Comparison of ENCODE assay signal across 15 cellular contexts in genomic region chr3:100360757-100361496, GRCh38. TPM values are rescaled to one million over a fixed set of nuclear protein-coding genes. Genes with fewer than 3 reads are reported as not detected.
DNase-seq lines count a peak whose midpoint lies in the region; ATAC-seq and TF ChIP-seq lines count a peak whose summit lies in the region.
"Had no signal": no experiment of that assay in that cellular context is flagged by ENCODE, and none has a peak within 500 bp of the region (broad histone marks: within the 10 kb centered on the region; RNA-seq: fewer than 3 reads in every experiment).

No MANE protein-coding gene starts in this region.

- H3K4me1 Mint-ChIP-seq in CD8-positive, alpha-beta T cell (ENCODE audit: low read depth), result no peaks in the 10 kb centered on the region
- H3K4me1 Mint-ChIP-seq in osteocyte (ENCODE audit: unreplicated experiment), result no peaks in the 10 kb centered on the region

- H3K27ac Mint-ChIP-seq in CD8-positive, alpha-beta T cell, result peak overlapping the region; percentile 60
- peak overlapping the region; percentile 4 for H3K27ac Mint-ChIP-seq in osteocyte (ENCODE audit: unreplicated experiment)

- intact Hi-C loops in CD8-positive, alpha-beta T cell (cut with DNase I, micrococcal nuclease), result no loop called here

- H3K27me3 Mint-ChIP-seq in CD8-positive, alpha-beta T cell (ENCODE audit: low read depth), result no peaks in the 10 kb centered on the region
- H3K27me3 Mint-ChIP-seq in osteocyte (ENCODE audit: unreplicated experiment), result no peaks in the 10 kb centered on the region

- WGBS in upper lobe of left lung, 2 donors, result 97 to 98% methylated on average over 4 of the region's 4 CpGs

- ATAC-seq in CD8-positive, alpha-beta T cell, result no peak
- no peak for ATAC-seq in upper lobe of left lung (ENCODE audit: low FRiP score in 2 of 2)
- ATAC-seq: GM12878, HCT116, SK-N-SH treated with all-trans-retinoic acid at 6 μM for 48 hours had no signal

- H3K36me3 Mint-ChIP-seq in CD8-positive, alpha-beta T cell, result peaks cover 80% of the 10 kb centered on the region
- peaks cover 62% of the 10 kb centered on the region for H3K36me3 Mint-ChIP-seq in osteocyte (ENCODE audit: unreplicated experiment)

- H3K9me3 ChIP-seq in CD8-positive, alpha-beta T cell (ENCODE audit: low read length), result no peaks in the 10 kb centered on the region
- H3K9me3 ChIP-seq in upper lobe of left lung, result no peaks in the 10 kb centered on the region
- H3K9me3 ChIP-seq: Caco-2 had no signal

- H3K27ac ChIP-seq in CD8-positive, alpha-beta T cell (ENCODE audit: low read depth, low read length), result no peak overlapping the region
- H3K27ac ChIP-seq in epithelial cell of prostate (peak overlapping the region; percentile 1), upper lobe of left lung (no peak overlapping the region)
- H3K27ac ChIP-seq: GM23248 had no signal

- DNase-seq in CD8-positive, alpha-beta T cell, result no peak
- peak; percentile 38 for DNase-seq in NB4 (ENCODE audit: low read depth)
- DNase-seq in epithelial cell of prostate (ENCODE audit: low read depth, low spot score), result no peak
- no peak for DNase-seq in osteocyte (ENCODE audit: extremely low spot score, unreplicated experiment)
- DNase-seq in stimulated activated naive CD4-positive, alpha-beta T cell treated with Interleukin-2 at 50 U/mL for 16 hours (lab: John Stamatoyannopoulos, UW), result no peak
- no peak for DNase-seq in upper lobe of left lung
- no peak for DNase-seq in NCI-H2196 (lab: John Stamatoyannopoulos, UW; ENCODE audit: unreplicated experiment)
- DNase-seq: GM23248, NCI-H146, NCI-H2107, NCI-H69 had no signal

- no peak overlapping the region for H3K4me3 Mint-ChIP-seq in CD8-positive, alpha-beta T cell
- H3K4me3 Mint-ChIP-seq in osteocyte (ENCODE audit: unreplicated experiment), result no peak overlapping the region

- CTCF ChIA-PET in CD8-positive, alpha-beta T cell (lab: Charles Lee), result interaction anchor here (1.0 kb wide), 2 partner anchors 21 to 45 kb away, joined by 3 to 4 read pairs; no protein-coding TSS in a partner anchor

- TF ChIP-seq POLR2A in NB4 (IDR thresholded peaks at IDR 0.05; ENCODE audit: extremely low read depth, insufficient read length), result no peak
- TF ChIP-seq POLR2A in upper lobe of left lung (IDR thresholded peaks at IDR 0.05), result no peak

- no peak for TF ChIP-seq CTCF in CD8-positive, alpha-beta T cell (IDR thresholded peaks at IDR 0.05)
- no peak for TF ChIP-seq CTCF in NB4 (IDR thresholded peaks at IDR 0.05; ENCODE audit: low read depth, low read length)
- no peak for TF ChIP-seq CTCF in osteocyte (IDR thresholded peaks at IDR 0.05)
- no peak for TF ChIP-seq CTCF in upper lobe of left lung (IDR thresholded peaks at IDR 0.05)

- H3K27me3 ChIP-seq in CD8-positive, alpha-beta T cell (ENCODE audit: insufficient read depth, low read length), result no peaks in the 10 kb centered on the region
- H3K27me3 ChIP-seq in upper lobe of left lung, result no peaks in the 10 kb centered on the region

- H3K4me3 ChIP-seq in CD8-positive, alpha-beta T cell (ENCODE audit: low read depth, low read length), result no peak overlapping the region
- H3K4me3 ChIP-seq in NB4 (ENCODE audit: low read depth, low read length), result no peak overlapping the region
- H3K4me3 ChIP-seq in upper lobe of left lung, result no peak overlapping the region
- H3K4me3 ChIP-seq: GM12878, GM23248 had no signal

- no peak for TF ChIP-seq EP300 in upper lobe of left lung (IDR thresholded peaks at IDR 0.05)

- no peaks in the 10 kb centered on the region for H3K4me1 ChIP-seq in CD8-positive, alpha-beta T cell (ENCODE audit: insufficient read depth, low read length)
- no peaks in the 10 kb centered on the region for H3K4me1 ChIP-seq in upper lobe of left lung
- H3K4me1 ChIP-seq: Caco-2 had no signal

- peaks cover 4% of the 10 kb centered on the region for H3K9me3 Mint-ChIP-seq in CD8-positive, alpha-beta T cell
- H3K9me3 Mint-ChIP-seq in osteocyte (ENCODE audit: unreplicated experiment), result peaks cover 6% of the 10 kb centered on the region

- POLR2A ChIA-PET in CD8-positive, alpha-beta T cell (lab: Charles Lee), result no interaction called here

- peaks cover 2% of the 10 kb centered on the region for H3K36me3 ChIP-seq in CD8-positive, alpha-beta T cell (ENCODE audit: insufficient read depth, low read length)
- H3K36me3 ChIP-seq in upper lobe of left lung, result peaks cover 0 to 50% (median 27%) of the 10 kb centered on the region in 4 donors

RNA-seq across cellular contexts. Expression of gene NIT2, which starts 26.4 kb away (rescaled TPM):
- total RNA-seq in CD8-positive, alpha-beta T cell, result 10 to 100 TPM; 17.2 to 17.7 TPM
- total RNA-seq in osteocyte (46.3 and 47.4 TPM in 2 replicates), upper lobe of left lung (10 to 100 TPM; 18.4 to 37.6 (median 26.7) TPM)

RNA-seq across cellular contexts. Expression of gene TOMM70, which starts 40.0 kb away (rescaled TPM):
- total RNA-seq in CD8-positive, alpha-beta T cell, result 10 to 100 TPM; 27.7 to 30.5 TPM
- total RNA-seq in osteocyte (36.3 and 38.0 TPM in 2 replicates), upper lobe of left lung (10 to 100 TPM; 14.1 to 38.4 (median 30.2) TPM)

RNA-seq across cellular contexts. Expression of gene LNP1, which starts 40.4 kb away (rescaled TPM):
- total RNA-seq in CD8-positive, alpha-beta T cell, result 1 to 10 TPM; 1.1 to 1.2 TPM
- total RNA-seq in osteocyte (2.4 and 2.7 TPM in 2 replicates), upper lobe of left lung (1 to 10 TPM; 1.4 to 5.2 (median 2.1) TPM)
